ENCODE assay signal across 1 cellular context in genomic region chr19:48964205-48965032, GRCh38.
TF ChIP-seq lines count a peak whose summit lies in the region.

No MANE protein-coding gene starts in this region.

TF ChIP-seq in H1, 55 proteins besides CTCF, POLR2A, EP300 and RAD21:
- TF ChIP-seq SP2 (IDR thresholded peaks at IDR 0.05; ENCODE audit: low read length) (no peak), PHF8 (conservative IDR thresholded peaks at IDR 0.05; ENCODE audit: low read depth, low read length) (0 out of 2 replicates have a peak, but pooled peaks have one; percentile 10)
